1 cellular context compared by ENCODE assay signal in the genomic region with DNA sequence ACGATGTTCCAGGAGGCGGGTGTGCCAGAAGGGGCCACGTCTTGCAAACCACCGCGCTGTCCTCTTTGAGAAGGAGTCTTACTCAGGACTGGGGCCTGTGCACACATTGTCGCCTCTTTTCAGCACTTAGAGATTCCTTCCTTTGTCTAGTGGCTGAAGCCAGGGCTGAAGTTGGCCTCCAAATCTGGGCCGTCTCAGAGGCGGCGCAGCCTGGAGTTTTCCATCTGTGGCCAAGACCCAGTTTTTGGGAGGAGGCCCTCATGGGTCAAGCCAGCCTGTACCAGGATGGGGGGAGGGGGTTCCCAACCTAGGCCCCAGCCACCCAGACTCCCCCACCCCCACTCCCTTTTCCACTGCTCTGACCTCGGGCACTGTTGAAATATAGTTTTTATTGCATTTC.
TF ChIP-seq lines count a peak whose summit lies in the region.

No MANE protein-coding gene starts in this region.

TF ChIP-seq in GM23338, 12 proteins besides CTCF, POLR2A, EP300 and RAD21 (continued from another document):
- TF ChIP-seq, protein P1, sequence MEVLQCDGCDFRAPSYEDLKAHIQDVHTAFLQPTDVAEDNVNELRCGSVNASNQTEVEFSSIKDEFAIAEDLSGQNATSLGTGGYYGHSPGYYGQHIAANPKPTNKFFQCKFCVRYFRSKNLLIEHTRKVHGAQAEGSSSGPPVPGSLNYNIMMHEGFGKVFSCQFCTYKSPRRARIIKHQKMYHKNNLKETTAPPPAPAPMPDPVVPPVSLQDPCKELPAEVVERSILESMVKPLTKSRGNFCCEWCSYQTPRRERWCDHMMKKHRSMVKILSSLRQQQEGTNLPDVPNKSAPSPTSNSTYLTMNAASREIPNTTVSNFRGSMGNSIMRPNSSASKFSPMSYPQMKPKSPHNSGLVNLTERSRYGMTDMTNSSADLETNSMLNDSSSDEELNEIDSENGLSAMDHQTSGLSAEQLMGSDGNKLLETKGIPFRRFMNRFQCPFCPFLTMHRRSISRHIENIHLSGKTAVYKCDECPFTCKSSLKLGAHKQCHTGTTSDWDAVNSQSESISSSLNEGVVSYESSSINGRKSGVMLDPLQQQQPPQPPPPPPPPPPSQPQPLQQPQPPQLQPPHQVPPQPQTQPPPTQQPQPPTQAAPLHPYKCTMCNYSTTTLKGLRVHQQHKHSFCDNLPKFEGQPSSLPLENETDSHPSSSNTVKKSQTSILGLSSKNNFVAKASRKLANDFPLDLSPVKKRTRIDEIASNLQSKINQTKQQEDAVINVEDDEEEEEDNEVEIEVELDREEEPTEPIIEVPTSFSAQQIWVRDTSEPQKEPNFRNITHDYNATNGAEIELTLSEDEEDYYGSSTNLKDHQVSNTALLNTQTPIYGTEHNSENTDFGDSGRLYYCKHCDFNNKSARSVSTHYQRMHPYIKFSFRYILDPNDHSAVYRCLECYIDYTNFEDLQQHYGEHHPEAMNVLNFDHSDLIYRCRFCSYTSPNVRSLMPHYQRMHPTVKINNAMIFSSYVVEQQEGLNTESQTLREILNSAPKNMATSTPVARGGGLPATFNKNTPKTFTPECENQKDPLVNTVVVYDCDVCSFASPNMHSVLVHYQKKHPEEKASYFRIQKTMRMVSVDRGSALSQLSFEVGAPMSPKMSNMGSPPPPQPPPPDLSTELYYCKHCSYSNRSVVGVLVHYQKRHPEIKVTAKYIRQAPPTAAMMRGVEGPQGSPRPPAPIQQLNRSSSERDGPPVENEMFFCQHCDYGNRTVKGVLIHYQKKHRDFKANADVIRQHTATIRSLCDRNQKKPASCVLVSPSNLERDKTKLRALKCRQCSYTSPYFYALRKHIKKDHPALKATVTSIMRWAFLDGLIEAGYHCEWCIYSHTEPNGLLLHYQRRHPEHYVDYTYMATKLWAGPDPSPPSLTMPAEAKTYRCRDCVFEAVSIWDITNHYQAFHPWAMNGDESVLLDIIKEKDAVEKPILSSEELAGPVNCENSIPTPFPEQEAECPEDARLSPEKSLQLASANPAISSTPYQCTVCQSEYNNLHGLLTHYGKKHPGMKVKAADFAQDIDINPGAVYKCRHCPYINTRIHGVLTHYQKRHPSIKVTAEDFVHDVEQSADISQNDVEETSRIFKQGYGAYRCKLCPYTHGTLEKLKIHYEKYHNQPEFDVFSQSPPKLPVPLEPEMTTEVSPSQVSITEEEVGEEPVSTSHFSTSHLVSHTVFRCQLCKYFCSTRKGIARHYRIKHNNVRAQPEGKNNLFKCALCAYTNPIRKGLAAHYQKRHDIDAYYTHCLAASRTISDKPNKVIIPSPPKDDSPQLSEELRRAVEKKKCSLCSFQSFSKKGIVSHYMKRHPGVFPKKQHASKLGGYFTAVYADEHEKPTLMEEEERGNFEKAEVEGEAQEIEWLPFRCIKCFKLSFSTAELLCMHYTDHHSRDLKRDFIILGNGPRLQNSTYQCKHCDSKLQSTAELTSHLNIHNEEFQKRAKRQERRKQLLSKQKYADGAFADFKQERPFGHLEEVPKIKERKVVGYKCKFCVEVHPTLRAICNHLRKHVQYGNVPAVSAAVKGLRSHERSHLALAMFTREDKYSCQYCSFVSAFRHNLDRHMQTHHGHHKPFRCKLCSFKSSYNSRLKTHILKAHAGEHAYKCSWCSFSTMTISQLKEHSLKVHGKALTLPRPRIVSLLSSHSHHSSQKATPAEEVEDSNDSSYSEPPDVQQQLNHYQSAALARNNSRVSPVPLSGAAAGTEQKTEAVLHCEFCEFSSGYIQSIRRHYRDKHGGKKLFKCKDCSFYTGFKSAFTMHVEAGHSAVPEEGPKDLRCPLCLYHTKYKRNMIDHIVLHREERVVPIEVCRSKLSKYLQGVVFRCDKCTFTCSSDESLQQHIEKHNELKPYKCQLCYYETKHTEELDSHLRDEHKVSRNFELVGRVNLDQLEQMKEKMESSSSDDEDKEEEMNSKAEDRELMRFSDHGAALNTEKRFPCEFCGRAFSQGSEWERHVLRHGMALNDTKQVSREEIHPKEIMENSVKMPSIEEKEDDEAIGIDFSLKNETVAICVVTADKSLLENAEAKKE (CRISPR knock-in tag; IDR thresholded peaks at IDR 0.05), result no peak
- TF ChIP-seq ZNF114 (CRISPR knock-in tag; IDR thresholded peaks at IDR 0.05), result no peak
- TF ChIP-seq, protein P2, sequence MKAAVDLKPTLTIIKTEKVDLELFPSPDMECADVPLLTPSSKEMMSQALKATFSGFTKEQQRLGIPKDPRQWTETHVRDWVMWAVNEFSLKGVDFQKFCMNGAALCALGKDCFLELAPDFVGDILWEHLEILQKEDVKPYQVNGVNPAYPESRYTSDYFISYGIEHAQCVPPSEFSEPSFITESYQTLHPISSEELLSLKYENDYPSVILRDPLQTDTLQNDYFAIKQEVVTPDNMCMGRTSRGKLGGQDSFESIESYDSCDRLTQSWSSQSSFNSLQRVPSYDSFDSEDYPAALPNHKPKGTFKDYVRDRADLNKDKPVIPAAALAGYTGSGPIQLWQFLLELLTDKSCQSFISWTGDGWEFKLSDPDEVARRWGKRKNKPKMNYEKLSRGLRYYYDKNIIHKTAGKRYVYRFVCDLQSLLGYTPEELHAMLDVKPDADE (IDR thresholded peaks at IDR 0.05), result no peak
- TF ChIP-seq, protein P3, sequence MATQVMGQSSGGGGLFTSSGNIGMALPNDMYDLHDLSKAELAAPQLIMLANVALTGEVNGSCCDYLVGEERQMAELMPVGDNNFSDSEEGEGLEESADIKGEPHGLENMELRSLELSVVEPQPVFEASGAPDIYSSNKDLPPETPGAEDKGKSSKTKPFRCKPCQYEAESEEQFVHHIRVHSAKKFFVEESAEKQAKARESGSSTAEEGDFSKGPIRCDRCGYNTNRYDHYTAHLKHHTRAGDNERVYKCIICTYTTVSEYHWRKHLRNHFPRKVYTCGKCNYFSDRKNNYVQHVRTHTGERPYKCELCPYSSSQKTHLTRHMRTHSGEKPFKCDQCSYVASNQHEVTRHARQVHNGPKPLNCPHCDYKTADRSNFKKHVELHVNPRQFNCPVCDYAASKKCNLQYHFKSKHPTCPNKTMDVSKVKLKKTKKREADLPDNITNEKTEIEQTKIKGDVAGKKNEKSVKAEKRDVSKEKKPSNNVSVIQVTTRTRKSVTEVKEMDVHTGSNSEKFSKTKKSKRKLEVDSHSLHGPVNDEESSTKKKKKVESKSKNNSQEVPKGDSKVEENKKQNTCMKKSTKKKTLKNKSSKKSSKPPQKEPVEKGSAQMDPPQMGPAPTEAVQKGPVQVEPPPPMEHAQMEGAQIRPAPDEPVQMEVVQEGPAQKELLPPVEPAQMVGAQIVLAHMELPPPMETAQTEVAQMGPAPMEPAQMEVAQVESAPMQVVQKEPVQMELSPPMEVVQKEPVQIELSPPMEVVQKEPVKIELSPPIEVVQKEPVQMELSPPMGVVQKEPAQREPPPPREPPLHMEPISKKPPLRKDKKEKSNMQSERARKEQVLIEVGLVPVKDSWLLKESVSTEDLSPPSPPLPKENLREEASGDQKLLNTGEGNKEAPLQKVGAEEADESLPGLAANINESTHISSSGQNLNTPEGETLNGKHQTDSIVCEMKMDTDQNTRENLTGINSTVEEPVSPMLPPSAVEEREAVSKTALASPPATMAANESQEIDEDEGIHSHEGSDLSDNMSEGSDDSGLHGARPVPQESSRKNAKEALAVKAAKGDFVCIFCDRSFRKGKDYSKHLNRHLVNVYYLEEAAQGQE (IDR thresholded peaks at IDR 0.05; ENCODE audit: unreplicated experiment), result no peak
- no peak for TF ChIP-seq EZH2 (IDR thresholded peaks at IDR 0.05; ENCODE audit: low read depth, unreplicated experiment)
- no peak for TF ChIP-seq NANOG (IDR thresholded peaks at IDR 0.05; ENCODE audit: borderline replicate concordance)
- TF ChIP-seq EZH2phosphoT487 (IDR thresholded peaks at IDR 0.05; ENCODE audit: unreplicated experiment), result no peak
- TF ChIP-seq JUNB (IDR thresholded peaks at IDR 0.05; ENCODE audit: unreplicated experiment), result no peak
- no peak for TF ChIP-seq POLR2AphosphoS5 (IDR thresholded peaks at IDR 0.05; ENCODE audit: low read depth)
TF ChIP-seq in GM23338: peak in this region for 0.
